ENCODE assay signal across 8 cellular contexts in genomic region chr2:74177697-74178096, GRCh38. TPM values are rescaled to one million over a fixed set of nuclear protein-coding genes. Genes with fewer than 3 reads are reported as not detected.
DNase-seq lines count a peak whose midpoint lies in the region; TF ChIP-seq lines count a peak whose summit lies in the region.

No MANE protein-coding gene starts in this region.

- H3K4me1 ChIP-seq in BLaER1 treated with 17β-estradiol and CSF1 and Interleukin-3, amounts not matched to agents 10 nM and 100 nM: peaks cover 30 to 77% (median 39%) of the 10 kb centered on the region in 10 experiments
- H3K4me1 ChIP-seq in ectodermal cell (ENCODE audit: control insufficient read depth, insufficient read depth, low read length): no peaks in the 10 kb centered on the region

- DNase-seq in MG63: no peak
- DNase-seq in nephron progenitor cell: no peak
- DNase-seq in GM03348 (ENCODE audit: low spot score): no peak
- DNase-seq in NCI-H146 treated with DMSO at 0.1 percent for 48 hours (lab: John Stamatoyannopoulos, UW; ENCODE audit: unreplicated experiment): no peak
- DNase-seq in NK-92 treated with Interleukin-12 subunit alpha and Interleukin-12 subunit beta, amount 100 ng/mL, for 24 hours (lab: John Stamatoyannopoulos, UW): no peak
- DNase-seq in T1000 (lab: John Stamatoyannopoulos, UW): no peak

- H3K36me3 ChIP-seq in BLaER1 treated with 17β-estradiol and CSF1 and Interleukin-3, amounts not matched to agents 10 nM and 100 nM: peaks cover 26 to 42% (median 38%) of the 10 kb centered on the region in 11 experiments; a peak in 21 of 22 replicates
- peaks cover 10% of the 10 kb centered on the region for H3K36me3 ChIP-seq in MG63
- H3K36me3 ChIP-seq in ectodermal cell (ENCODE audit: control insufficient read depth, insufficient read depth, low read length): no peaks in the 10 kb centered on the region

- no peaks in the 10 kb centered on the region for H3K27me3 Mint-ChIP-seq in nephron progenitor cell (ENCODE audit: low read depth, poor library complexity)

- H3K4me3 Mint-ChIP-seq in nephron progenitor cell: peak overlapping the region; percentile 93

- peaks cover 38% of the 10 kb centered on the region for H3K36me3 Mint-ChIP-seq in nephron progenitor cell (ENCODE audit: low read depth)

- peaks cover 17% of the 10 kb centered on the region for H3K4me1 Mint-ChIP-seq in nephron progenitor cell

- peak overlapping the region; percentile 77 to 98 (median 87) for H3K4me2 ChIP-seq in BLaER1 treated with 17β-estradiol and CSF1 and Interleukin-3, amounts not matched to agents 10 nM and 100 nM

- H3K27me3 ChIP-seq in BLaER1 treated with 17β-estradiol and CSF1 and Interleukin-3, amounts not matched to agents 10 nM and 100 nM: no peaks in the 10 kb centered on the region
- H3K27me3 ChIP-seq in MG63 (no peaks in the 10 kb centered on the region), ectodermal cell (ENCODE audit: control insufficient read depth, insufficient read depth, low read length, poor library complexity, severe bottlenecking) (no peaks in the 10 kb centered on the region)

- peak overlapping the region; percentile 96 to 100 (median 99) for H3K9ac ChIP-seq in BLaER1 treated with 17β-estradiol and CSF1 and Interleukin-3, amounts not matched to agents 10 nM and 100 nM

- H3K4me3 ChIP-seq in BLaER1 treated with 17β-estradiol and CSF1 and Interleukin-3, amounts not matched to agents 10 nM and 100 nM: peak overlapping the region; percentile 72 to 96 (median 84)
- H3K4me3 ChIP-seq in MG63: peak overlapping the region; percentile 98
- peak overlapping the region; percentile 91 for H3K4me3 ChIP-seq in ectodermal cell (ENCODE audit: insufficient read depth, low read depth, low read length)

- H3K9me3 ChIP-seq in BLaER1 treated with 17β-estradiol and CSF1 and Interleukin-3, amounts not matched to agents 10 nM and 100 nM (replicated peaks in 1 of 11): peaks cover 0 to 29% (median 24%) of the 10 kb centered on the region in 11 experiments; a peak in 18 of 22 replicates
- H3K9me3 ChIP-seq in MG63: no peaks in the 10 kb centered on the region
- no peaks in the 10 kb centered on the region for H3K9me3 ChIP-seq in ectodermal cell (ENCODE audit: control insufficient read depth, low read length)

- peak overlapping the region; percentile 98 for H3K27ac Mint-ChIP-seq in nephron progenitor cell

- TF ChIP-seq CTCF in nephron progenitor cell (IDR thresholded peaks at IDR 0.05): no peak

- H3K9me3 Mint-ChIP-seq in nephron progenitor cell: peaks cover 40% of the 10 kb centered on the region

- H4K20me1 ChIP-seq in BLaER1 treated with 17β-estradiol and CSF1 and Interleukin-3, amounts not matched to agents 10 nM and 100 nM: peaks cover 54 to 59% (median 55%) of the 10 kb centered on the region in 11 experiments

- H3K27ac ChIP-seq in BLaER1 treated with 17β-estradiol and CSF1 and Interleukin-3, amounts not matched to agents 10 nM and 100 nM: peak overlapping the region; percentile 96 to 100 (median 98); a peak in 21 of 22 replicates
- peak overlapping the region; percentile 96 for H3K27ac ChIP-seq in ectodermal cell (ENCODE audit: insufficient read depth, low read depth, low read length, poor library complexity, severe bottlenecking)

RNA-seq across cellular contexts. Expression of gene MOB1A, which starts 1.0 kb away (rescaled TPM):
- total RNA-seq in MG63 (2014; rRNA removed; shearing (Covaris generic); ENCODE audit: low replicate concordance): 95.6 and 187 TPM in 2 replicates
- 93.6 TPM for polyA plus RNA-seq in ectodermal cell (2013, experiment 1 of 4)
- 96.2 TPM for polyA plus RNA-seq in ectodermal cell (2013, experiment 2 of 4)
- polyA plus RNA-seq in ectodermal cell (2013, experiment 3 of 4): 75.3 TPM
- polyA plus RNA-seq in ectodermal cell (2013, experiment 4 of 4): 83.6 TPM

RNA-seq across cellular contexts. Expression of gene MTHFD2, which starts 20.7 kb away (rescaled TPM):
- total RNA-seq in MG63 (2014; rRNA removed; shearing (Covaris generic); ENCODE audit: low replicate concordance): 445 and 448 TPM in 2 replicates
- 97.2 TPM for polyA plus RNA-seq in ectodermal cell (2013, experiment 1 of 4)
- polyA plus RNA-seq in ectodermal cell (2013, experiment 2 of 4): 87.0 TPM
- 66.2 TPM for polyA plus RNA-seq in ectodermal cell (2013, experiment 3 of 4)
- polyA plus RNA-seq in ectodermal cell (2013, experiment 4 of 4): 69.4 TPM

RNA-seq across cellular contexts. Expression of gene BOLA3, which starts 30.0 kb away (rescaled TPM):
- 132 and 206 TPM in 2 replicates for total RNA-seq in MG63 (2014; rRNA removed; shearing (Covaris generic); ENCODE audit: low replicate concordance)
- 53.8 TPM for polyA plus RNA-seq in ectodermal cell (2013, experiment 1 of 4)
- polyA plus RNA-seq in ectodermal cell (2013, experiment 2 of 4): 47.5 TPM
- 62.6 TPM for polyA plus RNA-seq in ectodermal cell (2013, experiment 3 of 4)
- polyA plus RNA-seq in ectodermal cell (2013, experiment 4 of 4): 74.5 TPM
